ENCODE assay signal across 23 cellular contexts in the genomic region with DNA sequence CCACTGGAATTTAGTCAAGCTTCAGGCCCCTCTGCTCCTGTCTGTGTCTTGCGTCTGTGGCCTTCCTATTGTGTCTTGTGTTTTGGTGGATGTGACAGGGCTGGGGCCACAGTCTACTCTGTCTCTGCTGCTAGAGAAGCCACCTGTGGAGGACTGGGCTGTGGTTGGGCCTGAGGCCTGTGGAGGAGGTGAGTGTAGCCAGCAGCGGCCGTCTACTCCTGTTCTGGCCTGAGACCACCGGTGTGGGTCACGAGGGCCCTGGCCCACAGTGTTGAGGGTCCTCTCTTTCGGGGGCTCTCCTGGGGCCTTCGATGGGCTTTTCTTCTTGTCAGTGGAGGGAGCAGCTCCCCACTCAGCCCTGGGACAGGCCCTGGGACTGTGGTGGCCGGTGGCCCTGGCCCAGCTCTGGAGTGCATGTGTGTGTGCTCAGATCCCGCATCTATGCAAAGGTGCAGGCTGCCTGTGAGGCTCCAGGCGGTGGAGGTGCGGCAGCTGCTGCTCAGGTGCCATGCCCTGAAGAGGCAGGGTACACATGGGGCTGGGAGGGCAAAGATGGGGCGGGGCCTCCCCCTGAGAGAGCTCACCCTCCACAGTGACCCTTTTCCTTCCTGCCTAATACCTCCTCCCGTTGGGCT.
"Had no signal": no experiment of that assay in that cellular context is flagged by ENCODE, and none has a peak within 500 bp of the region (broad histone marks: within the 10 kb centered on the region; RNA-seq: fewer than 3 reads in every experiment).

No MANE protein-coding gene starts in this region.

- DNase-seq: activated CD4-positive, alpha-beta T cell treated with anti-CD3 and anti-CD28 coated beads for 4 hours; activated CD4-positive, alpha-beta T cell treated with anti-CD3 and anti-CD28 coated beads, Interleukin-2, amount 50 U/mL, for 48 hours; activated CD8-positive, alpha-beta memory T cell treated with anti-CD3 and anti-CD28 coated beads for 24 hours; activated effector memory CD4-positive, alpha-beta T cell treated with anti-CD3 and anti-CD28 coated beads, Interleukin-2, amount 50 U/mL, for 16 hours; activated naive CD4-positive, alpha-beta T cell treated with anti-CD3 and anti-CD28 coated beads for 36 hours; effector CD4-positive, alpha-beta T cell; esophagus squamous epithelium; foreskin melanocyte; heart right ventricle; kidney glomerular epithelial cell; lower lobe of right lung; mesenchymal stem cell; psoas muscle; stimulated activated CD4-positive, alpha-beta T cell treated with anti-CD3 and anti-CD28 coated beads, Interleukin-2, amount 100 ng/mL, for 48 hours; stimulated activated naive CD8-positive, alpha-beta T cell treated with anti-CD3 and anti-CD28 coated beads, Interleukin-15, Interleukin-2, amounts not matched to agents 100 U/mL and 50 U/mL, for 24 hours; testis; transverse colon had no signal

- H3K27ac Mint-ChIP-seq: activated naive CD4-positive, alpha-beta T cell treated with anti-CD3 and anti-CD28 coated beads for 36 hours; dendritic cell treated with granulocyte-macrophage colony-stimulating factor and Interleukin-4, amounts not matched to agents 40 ng/mL and 50 ng/mL, for 4 days; T-helper 2 cell treated with Interferon-gamma antibody and Interleukin-4, amounts not matched to agents 5 μg/mL and 100 μg/mL, for 36 hours had no signal

- H3K27me3 ChIP-seq: esophagus squamous epithelium, heart right ventricle, pancreas, testis, transverse colon had no signal

- H3K4me1 Mint-ChIP-seq: central memory CD8-positive, alpha-beta T cell had no signal

- H3K36me3 ChIP-seq: transverse colon had no signal

- H3K9me3 ChIP-seq: esophagus squamous epithelium, heart right ventricle, lower lobe of right lung, pancreas, psoas muscle, testis, transverse colon had no signal

- H3K4me1 ChIP-seq: pancreas, psoas muscle had no signal

- H3K27ac ChIP-seq: esophagus squamous epithelium, heart right ventricle, lower lobe of right lung, pancreas, psoas muscle, testis, transverse colon had no signal

- H3K27me3 Mint-ChIP-seq: central memory CD8-positive, alpha-beta T cell; naive thymus-derived CD8-positive, alpha-beta T cell had no signal

- ATAC-seq: heart right ventricle; left lobe of liver; lower lobe of right lung; naive thymus-derived CD8-positive, alpha-beta T cell; pancreas; psoas muscle; stimulated activated naive CD8-positive, alpha-beta T cell treated with anti-CD3 and anti-CD28 coated beads, Interleukin-15, Interleukin-2, amounts not matched to agents 100 U/mL and 50 U/mL, for 24 hours had no signal

- H3K4me3 Mint-ChIP-seq: activated naive CD4-positive, alpha-beta T cell treated with anti-CD3 and anti-CD28 coated beads for 36 hours; central memory CD8-positive, alpha-beta T cell; dendritic cell treated with granulocyte-macrophage colony-stimulating factor and Interleukin-4, amounts not matched to agents 40 ng/mL and 50 ng/mL, for 4 days; T-helper 2 cell treated with Interferon-gamma antibody and Interleukin-4, amounts not matched to agents 5 μg/mL and 100 μg/mL, for 36 hours had no signal

- H3K4me3 ChIP-seq: esophagus squamous epithelium, heart right ventricle, lower lobe of right lung, pancreas, psoas muscle, testis, transverse colon had no signal

- H3K9me3 Mint-ChIP-seq: activated naive CD4-positive, alpha-beta T cell treated with anti-CD3 and anti-CD28 coated beads for 36 hours; central memory CD8-positive, alpha-beta T cell; dendritic cell treated with granulocyte-macrophage colony-stimulating factor and Interleukin-4, amounts not matched to agents 40 ng/mL and 50 ng/mL, for 4 days; naive thymus-derived CD8-positive, alpha-beta T cell; T-helper 2 cell treated with Interferon-gamma antibody and Interleukin-4, amounts not matched to agents 5 μg/mL and 100 μg/mL, for 36 hours had no signal
